Comparison of ENCODE assay signal across 1 cellular context in genomic region chr2:20005067-20005627, GRCh38.
TF ChIP-seq lines count a peak whose summit lies in the region.

No MANE protein-coding gene starts in this region.

TF ChIP-seq in HepG2, 621 proteins besides CTCF, POLR2A, EP300 and RAD21 (continued from another document and continues in another):
- no peak; the same call in 1 of the 2 replicates for TF ChIP-seq LCORL (IDR thresholded peaks at IDR 0.05)
- peak; percentile 70 for TF ChIP-seq LCORL (CRISPR knock-in tag; IDR thresholded peaks at IDR 0.05)
- peak; percentile 41; the same call in 1 of the 2 replicates for TF ChIP-seq ZSCAN9 (CRISPR knock-in tag; IDR thresholded peaks at IDR 0.05; ENCODE audit: borderline replicate concordance)
- TF ChIP-seq KLF16 (CRISPR knock-in tag; IDR thresholded peaks at IDR 0.05): 0 out of 4 replicates have a peak, but pooled peaks of 1 of the 2 experiments have one; percentile 24
- TF ChIP-seq ZNF503 (CRISPR knock-in tag; IDR thresholded peaks at IDR 0.05): peak; percentile 40; the same call in 1 of the 2 replicates
- peak; percentile 38; the same call in 1 of the 2 replicates for TF ChIP-seq ZFX (CRISPR knock-in tag; IDR thresholded peaks at IDR 0.05; ENCODE audit: low read depth)
- TF ChIP-seq ATAD3A (CRISPR knock-in tag; IDR thresholded peaks at IDR 0.05): no peak
- 0 out of 2 replicates have a peak, but pooled peaks have one; percentile 32 for TF ChIP-seq ZNF605 (CRISPR knock-in tag; IDR thresholded peaks at IDR 0.05)
- peak; percentile 85 for TF ChIP-seq RXRB (CRISPR knock-in tag; IDR thresholded peaks at IDR 0.05; ENCODE audit: borderline replicate concordance)
- no peak for TF ChIP-seq ZNF124 (CRISPR knock-in tag; IDR thresholded peaks at IDR 0.05)
- TF ChIP-seq ETV5 (CRISPR knock-in tag; IDR thresholded peaks at IDR 0.05; ENCODE audit: borderline replicate concordance): peak; percentile 23; the same call in 1 of the 2 replicates
- TF ChIP-seq SIX4 (CRISPR knock-in tag; IDR thresholded peaks at IDR 0.05): peak; percentile 50; the same call in 1 of the 2 replicates
- peak; percentile 39; the same call in 1 of the 2 replicates for TF ChIP-seq MED1 (CRISPR knock-in tag; IDR thresholded peaks at IDR 0.05)
- TF ChIP-seq AGO1 (IDR thresholded peaks at IDR 0.05; ENCODE audit: low read depth, low read length, poor library complexity, severe bottlenecking): no peak
- 0 out of 2 replicates have a peak, but pooled peaks have one; percentile 46 for TF ChIP-seq KDM6A (CRISPR knock-in tag; IDR thresholded peaks at IDR 0.05; ENCODE audit: low read depth)
- TF ChIP-seq HOXA5 (CRISPR knock-in tag; IDR thresholded peaks at IDR 0.05): 0 out of 2 replicates have a peak, but pooled peaks have one; percentile 29
- TF ChIP-seq NCOA1 (CRISPR knock-in tag; IDR thresholded peaks at IDR 0.05): peak; percentile 48; the same call in 1 of the 2 replicates
- no peak for TF ChIP-seq HNF1A (IDR thresholded peaks at IDR 0.05; ENCODE audit: low read depth)
- peak; percentile 56; the same call in 1 of the 2 replicates for TF ChIP-seq HNF1A (CRISPR knock-in tag; IDR thresholded peaks at IDR 0.05; ENCODE audit: borderline replicate concordance)
- no peak for TF ChIP-seq ZNF280B (CRISPR knock-in tag; IDR thresholded peaks at IDR 0.05; ENCODE audit: borderline replicate concordance)
- no peak for TF ChIP-seq SRSF9 (IDR thresholded peaks at IDR 0.05; ENCODE audit: borderline replicate concordance, insufficient read depth, low read depth, low read length, poor library complexity, severe bottlenecking)
- no peak for TF ChIP-seq THAP7 (CRISPR knock-in tag; IDR thresholded peaks at IDR 0.05)
- peak; percentile 46; the same call in 1 of the 2 replicates for TF ChIP-seq TBX2 (CRISPR knock-in tag; IDR thresholded peaks at IDR 0.05; ENCODE audit: borderline replicate concordance)
- no peak for TF ChIP-seq LBX2 (CRISPR knock-in tag; IDR thresholded peaks at IDR 0.05; ENCODE audit: borderline replicate concordance)
- 0 out of 2 replicates have a peak, but pooled peaks have one; percentile 53 for TF ChIP-seq ZNF275 (CRISPR knock-in tag; IDR thresholded peaks at IDR 0.05; ENCODE audit: borderline replicate concordance)
- TF ChIP-seq GFI1 (CRISPR knock-in tag; IDR thresholded peaks at IDR 0.05; ENCODE audit: borderline replicate concordance): peak; percentile 81; the same call in 1 of the 2 replicates
- TF ChIP-seq PHF21A (CRISPR knock-in tag; IDR thresholded peaks at IDR 0.05): 0 out of 2 replicates have a peak, but pooled peaks have one; percentile 47
- no peak for TF ChIP-seq ZNF567 (CRISPR knock-in tag; IDR thresholded peaks at IDR 0.05; ENCODE audit: borderline replicate concordance)
- no peak for TF ChIP-seq FOXP1 (IDR thresholded peaks at IDR 0.05)
- 0 out of 2 replicates have a peak, but pooled peaks have one; percentile 5 for TF ChIP-seq FOXP1 (CRISPR knock-in tag; IDR thresholded peaks at IDR 0.05)
- no peak for TF ChIP-seq ZNF777 (CRISPR knock-in tag; IDR thresholded peaks at IDR 0.05)
- TF ChIP-seq RFXAP (CRISPR knock-in tag; IDR thresholded peaks at IDR 0.05; ENCODE audit: borderline replicate concordance): 0 out of 2 replicates have a peak, but pooled peaks have one; percentile 33
- peak; percentile 46; the same call in 1 of the 2 replicates for TF ChIP-seq NR2F2 (IDR thresholded peaks at IDR 0.05; ENCODE audit: borderline replicate concordance, low read depth)
- peak; percentile 37; the same call in 1 of the 2 replicates for TF ChIP-seq ZFY (CRISPR knock-in tag; IDR thresholded peaks at IDR 0.05)
- 0 out of 2 replicates have a peak, but pooled peaks have one; percentile 31 for TF ChIP-seq ZNF639 (CRISPR knock-in tag; conservative IDR thresholded peaks at IDR 0.05)
- TF ChIP-seq PHF5A (CRISPR knock-in tag; IDR thresholded peaks at IDR 0.05; ENCODE audit: low read depth, unreplicated experiment): peak; percentile 56
- peak; percentile 91; the same call in 1 of the 2 replicates for TF ChIP-seq SALL1 (CRISPR knock-in tag; IDR thresholded peaks at IDR 0.05)
- peak; percentile 34; the same call in 1 of the 2 replicates for TF ChIP-seq PITX1 (CRISPR knock-in tag; IDR thresholded peaks at IDR 0.05)
- TF ChIP-seq ZNF354B (CRISPR knock-in tag; IDR thresholded peaks at IDR 0.05): no peak
- TF ChIP-seq ZNF136 (CRISPR knock-in tag; IDR thresholded peaks at IDR 0.05; ENCODE audit: low read depth): 0 out of 2 replicates have a peak, but pooled peaks have one; percentile 60
- TF ChIP-seq IKZF5 (CRISPR knock-in tag; IDR thresholded peaks at IDR 0.05): peak; percentile 94
- peak; percentile 96 for TF ChIP-seq ZBTB43 (CRISPR knock-in tag; conservative IDR thresholded peaks at IDR 0.05)
- TF ChIP-seq KDM3A (CRISPR knock-in tag; IDR thresholded peaks at IDR 0.05; ENCODE audit: low read depth): 0 out of 2 replicates have a peak, but pooled peaks have one; percentile 25
- TF ChIP-seq CREBL2 (CRISPR knock-in tag; IDR thresholded peaks at IDR 0.05; ENCODE audit: borderline replicate concordance): no peak
- TF ChIP-seq ERF (CRISPR knock-in tag; IDR thresholded peaks at IDR 0.05): peak; percentile 59; the same call in 1 of the 2 replicates
- TF ChIP-seq MEIS2 (CRISPR knock-in tag; IDR thresholded peaks at IDR 0.05): 0 out of 2 replicates have a peak, but pooled peaks have one; percentile 22
- peak; percentile 76; the same call in 1 of the 2 replicates for TF ChIP-seq ZNF317 (CRISPR knock-in tag; IDR thresholded peaks at IDR 0.05)
- TF ChIP-seq ATF2 (CRISPR knock-in tag; IDR thresholded peaks at IDR 0.05): peak; percentile 55; the same call in 1 of the 2 replicates
